1 cellular context compared by ENCODE assay signal in genomic region chr7:23743226-23743625, GRCh38.
TF ChIP-seq lines count a peak whose summit lies in the region.

No MANE protein-coding gene starts in this region.

TF ChIP-seq in HepG2, 621 proteins besides CTCF, POLR2A, EP300 and RAD21 (continued from another document):
- TF ChIP-seq LRRFIP1 (CRISPR knock-in tag; conservative IDR thresholded peaks at IDR 0.05), result no peak
- TF ChIP-seq ZNF136 (CRISPR knock-in tag; IDR thresholded peaks at IDR 0.05; ENCODE audit: low read depth), result 0 out of 2 replicates have a peak, but pooled peaks have one; percentile 41
- no peak for TF ChIP-seq ZNF180 (CRISPR knock-in tag; IDR thresholded peaks at IDR 0.05; ENCODE audit: borderline replicate concordance, low read depth)
